2 cellular contexts compared by ENCODE assay signal in genomic region chr16:87014112-87014511, GRCh38.
TF ChIP-seq lines count a peak whose summit lies in the region.

No MANE protein-coding gene starts in this region.

TF ChIP-seq in HepG2, 621 proteins besides CTCF, POLR2A, EP300 and RAD21:
- TF ChIP-seq IRF2 (CRISPR knock-in tag; IDR thresholded peaks at IDR 0.05) (no peak), ATF7 (IDR thresholded peaks at IDR 0.05) (0 out of 2 replicates have a peak, but pooled peaks have one; percentile 10), ATF7 (CRISPR knock-in tag; IDR thresholded peaks at IDR 0.05) (no peak), FOXO4 (CRISPR knock-in tag; conservative IDR thresholded peaks at IDR 0.05) (no peak), LRRFIP1 (CRISPR knock-in tag; conservative IDR thresholded peaks at IDR 0.05) (no peak)

TF ChIP-seq in H1, 55 proteins besides CTCF, POLR2A, EP300 and RAD21:
- no peak for TF ChIP-seq GTF2F1 (IDR thresholded peaks at IDR 0.05; ENCODE audit: borderline replicate concordance, low read depth, low read length)
- TF ChIP-seq TAF7 (optimal IDR thresholded peaks at IDR 0.05; ENCODE audit: borderline replicate concordance, low read depth, low read length), result no peak
- TF ChIP-seq BACH1 (IDR thresholded peaks at IDR 0.05; ENCODE audit: low read length), result no peak
- no peak for TF ChIP-seq BRCA1 (IDR thresholded peaks at IDR 0.05; ENCODE audit: low read depth, low read length)
- no peak for TF ChIP-seq CREB1 (IDR thresholded peaks at IDR 0.05)
- no peak for TF ChIP-seq KDM1A (IDR thresholded peaks at IDR 0.05; ENCODE audit: borderline replicate concordance, low read length)
- TF ChIP-seq NRF1 (IDR thresholded peaks at IDR 0.05; ENCODE audit: low read depth, low read length), result no peak
- TF ChIP-seq CHD2 (IDR thresholded peaks at IDR 0.05; ENCODE audit: low read length), result no peak
- no peak for TF ChIP-seq POLR2AphosphoS5 (IDR thresholded peaks at IDR 0.05; ENCODE audit: low read depth, low read length)
- TF ChIP-seq USF2 (IDR thresholded peaks at IDR 0.05; ENCODE audit: low read length), result no peak
- no peak for TF ChIP-seq BCL11A (IDR thresholded peaks at IDR 0.05; ENCODE audit: low read depth in 2 of 2, low read length in 2 of 2)
- no peak for TF ChIP-seq ATF2 (IDR thresholded peaks at IDR 0.05; ENCODE audit: low read length)
